In the genomic region with DNA sequence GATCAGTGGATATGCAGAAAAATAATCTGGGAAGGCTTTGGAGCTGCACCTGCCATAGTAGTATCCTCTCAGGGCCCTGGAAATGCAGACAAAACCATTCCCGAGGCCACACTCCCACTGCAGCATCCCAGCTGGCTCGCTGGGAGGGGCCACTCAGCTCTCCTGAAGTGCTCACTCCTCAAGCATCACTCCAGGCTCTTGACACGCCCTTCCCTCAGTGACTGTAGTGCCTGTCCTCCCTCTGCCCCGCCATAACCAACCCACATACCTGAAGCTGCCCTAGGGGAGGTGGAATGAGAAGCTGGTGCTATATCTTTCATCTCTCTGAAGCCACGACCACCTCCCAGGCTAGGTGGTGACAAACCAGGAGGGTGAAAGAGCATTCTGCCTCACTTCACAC, we compare ENCODE assay signal across 14 cellular contexts. TPM values are rescaled to one million over a fixed set of nuclear protein-coding genes. Genes with fewer than 3 reads are reported as not detected.
"Had no signal": no experiment of that assay in that cellular context is flagged by ENCODE, and none has a peak within 500 bp of the region (broad histone marks: within the 10 kb centered on the region; RNA-seq: fewer than 3 reads in every experiment).

No MANE protein-coding gene starts in this region.

- H3K36me3 ChIP-seq: colonic mucosa, ovary, sigmoid colon had no signal

- H3K4me3 ChIP-seq: colonic mucosa, ovary, sigmoid colon, testis had no signal

- DNase-seq: activated B cell treated with CpG ODN at 0.5 μM for 24 hours; activated naive CD4-positive, alpha-beta T cell treated with anti-CD3 and anti-CD28 coated beads, Interleukin-2, amount 10 ng/mL, durations not matched to agents 7 days and 5 days; colonic mucosa; effector CD4-positive, alpha-beta T cell; foreskin melanocyte; mesenchymal stem cell; ovary; sigmoid colon; stimulated activated CD4-positive, alpha-beta T cell treated with anti-CD3 and anti-CD28 coated beads, Interleukin-2, amount 100 ng/mL, for 24 hours; stimulated activated naive CD4-positive, alpha-beta T cell; testis had no signal

- ATAC-seq: left lobe of liver had no signal

- H3K27ac ChIP-seq: colonic mucosa, ovary, sigmoid colon, testis had no signal

- H3K9me3 ChIP-seq: colonic mucosa, ovary, sigmoid colon, testis had no signal

- H3K27me3 ChIP-seq: ovary, testis had no signal

RNA-seq across cellular contexts. Expression of gene DSCAML1, which starts 4.8 kb away (rescaled TPM):
- total RNA-seq: activated T-helper 2 cell treated with anti-CD3 and anti-CD28 coated beads, Interferon-gamma antibody, Interleukin-2, Interleukin-4, amounts not matched to agents 10 μg/mL and 5 μg/mL and 100 μg/mL, durations not matched to agents 14 hours and 24 hours and 36 hours; endothelial cell of umbilical vein had no signal
